ENCODE assay signal across 8 cellular contexts in the genomic region with DNA sequence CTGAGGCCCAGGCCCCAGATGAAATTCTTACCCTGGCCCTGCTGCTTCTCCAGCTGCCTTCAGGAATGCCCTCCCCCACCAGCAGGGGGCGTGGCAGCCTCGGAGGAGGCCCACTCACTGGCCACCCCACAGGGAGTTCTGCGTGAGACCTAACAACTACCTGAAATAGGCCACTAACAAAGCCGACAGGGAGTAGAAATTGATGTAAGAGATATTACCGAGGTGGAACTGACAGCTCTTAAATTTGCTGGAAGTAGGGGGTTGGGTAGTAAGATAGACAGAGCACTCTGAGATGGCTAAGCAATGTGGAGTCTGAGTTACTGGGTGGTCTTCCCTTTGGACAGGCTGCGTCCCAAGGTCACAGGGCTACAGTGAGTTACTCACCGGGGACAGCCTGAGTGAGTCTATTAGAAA.
DNase-seq lines count a peak whose midpoint lies in the region; ATAC-seq, FAIRE-seq and TF ChIP-seq lines count a peak whose summit lies in the region.
"Had no signal": no experiment of that assay in that cellular context is flagged by ENCODE, and none has a peak within 500 bp of the region (broad histone marks: within the 10 kb centered on the region; RNA-seq: fewer than 3 reads in every experiment).

No MANE protein-coding gene starts in this region.

- CTCF ChIA-PET in mammary epithelial cell (lab: Charles Lee; ENCODE audit: low non-redundant PET) = interaction anchor here (0.5 kb wide), 1 partner anchor 728 kb away, joined by 4 read pairs; no protein-coding TSS in a partner anchor

- H3K4me3 ChIP-seq in GM12864 (ENCODE audit: low read depth, low read length) (no peak overlapping the region), mammary epithelial cell (replicated peaks in 1 of 3; ENCODE audit: insufficient read depth in 1 of 3, low read depth in 2 of 3, low read length in 3 of 3) (no peak overlapping the region), pancreas (no peak overlapping the region)
- H3K4me3 ChIP-seq: skin epidermis had no signal

- no peak for DNase-seq in GM12864 (ENCODE audit: low read depth)
- DNase-seq in SK-MEL-5 (ENCODE audit: low read depth, low spot score) = peak; percentile 63
- peak; percentile 8 for DNase-seq in mammary epithelial cell
- DNase-seq in pancreas = peak in 3 of 6 donors; percentile 23 to 70 (median 33)
- no peak for DNase-seq in cerebellar nuclear complex (lab: John Stamatoyannopoulos, UW)

- no peaks in the 10 kb centered on the region for H3K79me2 ChIP-seq in mammary epithelial cell (ENCODE audit: insufficient read depth, low read length)

- H3K27me3 ChIP-seq in mammary epithelial cell (ENCODE audit: insufficient read depth, low read length) = no peaks in the 10 kb centered on the region
- no peaks in the 10 kb centered on the region for H3K27me3 ChIP-seq in pancreas

- no peaks in the 10 kb centered on the region for H3K4me1 ChIP-seq in mammary epithelial cell (ENCODE audit: insufficient read depth, low read length)
- no peaks in the 10 kb centered on the region for H3K4me1 ChIP-seq in pancreas

- H3K9ac ChIP-seq in mammary epithelial cell (ENCODE audit: insufficient read depth, low read length) = no peak overlapping the region

- no TSS peak for BruUV-seq in mammary epithelial cell (replicated peaks; lab: Mats Ljungman, UMichigan)

- no peak overlapping the region for H3K27ac ChIP-seq in mammary epithelial cell (ENCODE audit: insufficient read depth, low read depth, low read length)
- no peak overlapping the region for H3K27ac ChIP-seq in pancreas
- H3K27ac ChIP-seq: skin epidermis had no signal

- 60% methylated on average over 7 of the region's 7 CpGs for WGBS in mammary epithelial cell (ENCODE audit: low coverage, missing lambda C conversion rate)
- 56 to 58% methylated on average over 7 of the region's 7 CpGs for whole genome bisulfite sequencing in pancreas, 2 donors

- ATAC-seq in GM19397 (IDR thresholded peaks at IDR 0.05; ENCODE audit: unreplicated experiment) = peak; percentile 85
- ATAC-seq in HG03354 (IDR thresholded peaks at IDR 0.05; ENCODE audit: poor library complexity, severe bottlenecking, unreplicated experiment) = peak; percentile 95
- peak in 3 of 4 donors; percentile 32 to 58 (median 39) for ATAC-seq in pancreas

- in situ Hi-C loops in SK-MEL-5 (cut with HindIII; ENCODE audit: low pct_unique_long_range_greater_than_20kb, low sequenced_read_pairs) (no loop called here), mammary epithelial cell (cut with MboI; ENCODE audit: low sequenced_read_pairs in 2 of 2) (no loop called here)

- TF ChIP-seq CTCF in GM12864 (IDR thresholded peaks at IDR 0.05; ENCODE audit: low read depth, low read length, missing control alignments) = peak; percentile 84
- peak; percentile 72 to 76 for TF ChIP-seq CTCF in mammary epithelial cell (conservative IDR thresholded peaks at IDR 0.05 in 1 of 2, IDR thresholded peaks at IDR 0.05 in 1 of 2; ENCODE audit: extremely low read depth in 1 of 2, insufficient read depth in 1 of 2, low read depth in 1 of 2, low read length in 2 of 2)
- TF ChIP-seq CTCF in pancreas (IDR thresholded peaks at IDR 0.05) = peak in 3 of 4 donors; percentile 15 to 29 (median 26)

- H4K20me1 ChIP-seq in mammary epithelial cell (ENCODE audit: insufficient read depth, low read length) = no peaks in the 10 kb centered on the region

- no peaks in the 10 kb centered on the region for H3K9me3 ChIP-seq in mammary epithelial cell (replicated peaks; ENCODE audit: insufficient read depth, low read length)
- no peaks in the 10 kb centered on the region for H3K9me3 ChIP-seq in pancreas

- intact Hi-C loops in mammary epithelial cell (cut with micrococcal nuclease) (loop anchor here (1.0 to 2.0 kb wide), 3 partner anchors 448 to 667 kb away; no protein-coding TSS in a partner anchor), pancreas (cut with DNase I) (no loop called here)

- dilution Hi-C loops in mammary epithelial cell (cut with HindIII; ENCODE audit: low sequenced_read_pairs) = no loop called here

- no peaks in the 10 kb centered on the region for H3K36me3 ChIP-seq in mammary epithelial cell (ENCODE audit: insufficient read depth, low read length)
- no peaks in the 10 kb centered on the region for H3K36me3 ChIP-seq in pancreas

- H2AFZ ChIP-seq in mammary epithelial cell (ENCODE audit: low read depth, low read length) = no peak overlapping the region

- no peak overlapping the region for H3K4me2 ChIP-seq in mammary epithelial cell (ENCODE audit: insufficient read depth, low read depth, low read length)

- no peak for FAIRE-seq in pancreas (lab: Jason Lieb, UNC)

Comparison
In these comparisons a context has a peak if more than half of its experiments do, and no peak if none do; other contexts are left out.
1. DNase-seq: peak in SK-MEL-5 (single experiment) and mammary epithelial cell (single experiment); none in GM12864 (single experiment) and cerebellar nuclear complex (0 of 2).
2. CTCF ChIP-seq: peak in every context shown above with its lines; median percentile 84 in GM12864; 74 in mammary epithelial cell; 26 in pancreas.
3. ATAC-seq: peak in every context shown above with its lines; median percentile 95 in HG03354; 85 in GM19397; 39 in pancreas.